13 cellular contexts compared by ENCODE assay signal in the genomic region with DNA sequence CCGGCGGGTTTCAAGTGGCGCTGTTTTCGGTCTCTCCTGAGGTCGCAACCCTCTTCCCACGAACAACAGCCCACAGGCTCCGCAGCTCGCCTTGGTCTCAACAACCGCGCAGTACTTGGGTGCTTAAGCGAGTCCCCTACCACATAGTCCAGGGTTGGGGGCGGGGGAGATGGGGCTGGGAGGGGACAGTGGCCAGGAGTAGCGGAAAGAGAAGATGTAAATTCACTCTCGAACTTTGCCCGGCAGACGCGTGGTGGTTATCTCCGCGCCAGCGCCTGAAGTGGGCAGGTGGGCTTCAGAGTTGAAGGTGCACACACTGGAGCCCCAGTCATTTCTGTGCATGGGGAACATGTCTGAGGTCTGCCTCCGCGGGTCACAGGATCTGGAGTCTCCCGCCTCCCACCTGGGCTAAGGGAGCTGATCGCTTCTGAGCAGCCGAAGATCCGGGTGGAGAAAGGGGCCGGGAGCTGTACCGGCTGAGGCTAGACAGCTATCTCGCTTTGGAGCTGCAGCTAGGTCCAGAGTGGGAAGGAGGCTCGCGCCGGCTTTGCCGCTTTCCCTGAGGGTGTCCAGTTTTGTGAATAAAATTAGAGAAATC. TPM values are rescaled to one million over a fixed set of nuclear protein-coding genes. Genes with fewer than 3 reads are reported as not detected.
DNase-seq lines count a peak whose midpoint lies in the region; ATAC-seq, FAIRE-seq and TF ChIP-seq lines count a peak whose summit lies in the region.
"Had no signal": no experiment of that assay in that cellular context is flagged by ENCODE, and none has a peak within 500 bp of the region (broad histone marks: within the 10 kb centered on the region; RNA-seq: fewer than 3 reads in every experiment).

No MANE protein-coding gene starts in this region.

- no peak for TF ChIP-seq RAD21 in neural cell (conservative IDR thresholded peaks at IDR 0.05)

- no peak overlapping the region for H3K27ac ChIP-seq in CD4-positive, CD25-positive, alpha-beta regulatory T cell (ENCODE audit: insufficient read depth, low read length, poor library complexity, severe bottlenecking)
- H3K27ac ChIP-seq in HUES64 (ENCODE audit: low read depth, low read length) (no peak overlapping the region), endodermal cell (ENCODE audit: low read depth, low read length) (no peak overlapping the region), neural cell (ENCODE audit: low read length) (no peak overlapping the region), foreskin keratinocyte (no peak overlapping the region)
- H3K27ac ChIP-seq: PC-9 had no signal

- no peak overlapping the region for H3K9ac ChIP-seq in HUES64 (ENCODE audit: low read depth, low read length)
- H3K9ac ChIP-seq in endodermal cell (ENCODE audit: extremely low read depth, low read length, poor library complexity, severe bottlenecking): no peak overlapping the region
- H3K9ac ChIP-seq in neural cell (ENCODE audit: low read length): no peak overlapping the region

- no peaks in the 10 kb centered on the region for H3K27me3 ChIP-seq in CD4-positive, CD25-positive, alpha-beta regulatory T cell (ENCODE audit: control insufficient read depth, insufficient read depth, low read length)
- H3K27me3 ChIP-seq in HUES64 (ENCODE audit: insufficient read depth, low read length) (peaks cover 100% of the 10 kb centered on the region), endodermal cell (ENCODE audit: control insufficient read depth, insufficient read depth, low read length, poor library complexity, severe bottlenecking) (peaks cover 71% of the 10 kb centered on the region), neural cell (ENCODE audit: insufficient read depth, low read depth, low read length) (peaks cover 88% of the 10 kb centered on the region), foreskin keratinocyte (peaks cover 8% of the 10 kb centered on the region)

- no peak for FAIRE-seq in urothelium cell line (lab: Jason Lieb, UNC)
- FAIRE-seq: colon had no signal

- no peaks in the 10 kb centered on the region for H3K9me3 ChIP-seq in CD4-positive, CD25-positive, alpha-beta regulatory T cell (ENCODE audit: control insufficient read depth in 2 of 2, low read length in 2 of 2)
- no peaks in the 10 kb centered on the region for H3K9me3 ChIP-seq in HUES64 (ENCODE audit: insufficient read depth, low read depth, low read length)
- no peaks in the 10 kb centered on the region for H3K9me3 ChIP-seq in endodermal cell (ENCODE audit: control insufficient read depth, low read length)
- H3K9me3 ChIP-seq in neural cell (ENCODE audit: low read length): no peaks in the 10 kb centered on the region

- peaks cover 43% of the 10 kb centered on the region for H3K4me1 ChIP-seq in CD4-positive, CD25-positive, alpha-beta regulatory T cell (ENCODE audit: control insufficient read depth, insufficient read depth, low read length, poor library complexity, severe bottlenecking)
- H3K4me1 ChIP-seq in HUES64 (ENCODE audit: insufficient read depth, low read length) (0 out of 2 replicates have a peak, but pooled peaks cover 16% of the 10 kb centered on the region), endodermal cell (ENCODE audit: control insufficient read depth, insufficient read depth, low read length) (peaks cover 8% of the 10 kb centered on the region), foreskin keratinocyte (peaks cover 4% of the 10 kb centered on the region)

- H3K36me3 ChIP-seq in CD4-positive, CD25-positive, alpha-beta regulatory T cell (ENCODE audit: control insufficient read depth, insufficient read depth, low read length): no peaks in the 10 kb centered on the region
- H3K36me3 ChIP-seq in HUES64 (ENCODE audit: insufficient read depth, low read length): no peaks in the 10 kb centered on the region
- H3K36me3 ChIP-seq in endodermal cell (ENCODE audit: control insufficient read depth, insufficient read depth, low read length): no peaks in the 10 kb centered on the region
- H3K36me3 ChIP-seq in neural cell (ENCODE audit: insufficient read depth, low read length): no peaks in the 10 kb centered on the region

- no peak overlapping the region for H3K4me2 ChIP-seq in neural cell (ENCODE audit: low read length)
- H3K4me2 ChIP-seq: PC-9 had no signal

- no peak overlapping the region for H2AFZ ChIP-seq in neural cell (ENCODE audit: low read depth, low read length)
- H2AFZ ChIP-seq: PC-9 had no signal

- H3K4me3 Mint-ChIP-seq in CD4-positive, CD25-positive, alpha-beta regulatory T cell: peak overlapping the region; percentile 70 to 88 (median 76)
- H3K4me3 Mint-ChIP-seq in endodermal cell: peak overlapping the region; percentile 45

- no peaks in the 10 kb centered on the region for H3K9me3 Mint-ChIP-seq in CD4-positive, CD25-positive, alpha-beta regulatory T cell
- no peaks in the 10 kb centered on the region for H3K9me3 Mint-ChIP-seq in endodermal cell
- H3K9me3 Mint-ChIP-seq: activated T-helper 2 cell treated with anti-CD3 and anti-CD28 coated beads, Interferon-gamma antibody, Interleukin-2, Interleukin-4, amounts not matched to agents 10 μg/mL and 5 μg/mL and 100 μg/mL, durations not matched to agents 14 hours and 24 hours and 36 hours had no signal

- peaks cover 4 to 56% (median 32%) of the 10 kb centered on the region in 4 donors for H3K4me1 Mint-ChIP-seq in CD4-positive, CD25-positive, alpha-beta regulatory T cell
- H3K4me1 Mint-ChIP-seq in endodermal cell: peaks cover 36% of the 10 kb centered on the region

- no peak for ATAC-seq in CD4-positive, CD25-positive, alpha-beta regulatory T cell (ENCODE audit: low read depth in 2 of 2)
- no peak for ATAC-seq in HG03442 (IDR thresholded peaks at IDR 0.05; ENCODE audit: unreplicated experiment)
- no peak for ATAC-seq in activated CD4-positive, CD25-positive, alpha-beta regulatory T cell treated with anti-CD3 and anti-CD28 coated beads, Interleukin-2, amount 50 U/mL, for 24 hours
- ATAC-seq in foreskin keratinocyte: no peak

- H3K4me3 ChIP-seq in CD4-positive, CD25-positive, alpha-beta regulatory T cell (ENCODE audit: low read depth, low read length): no peak overlapping the region
- H3K4me3 ChIP-seq in HUES64 (ENCODE audit: low read length) (0 out of 2 replicates have a peak overlapping the region, but pooled peaks have one; percentile 32), endodermal cell (ENCODE audit: low read length) (peak overlapping the region; percentile 69), neural cell (ENCODE audit: low read length) (no peak overlapping the region)
- H3K4me3 ChIP-seq: PC-9 had no signal

- peaks cover 4% of the 10 kb centered on the region for H3K36me3 Mint-ChIP-seq in CD4-positive, CD25-positive, alpha-beta regulatory T cell
- no peaks in the 10 kb centered on the region for H3K36me3 Mint-ChIP-seq in endodermal cell (ENCODE audit: low read depth)

- H3K27me3 Mint-ChIP-seq in CD4-positive, CD25-positive, alpha-beta regulatory T cell: peaks cover 36% of the 10 kb centered on the region
- H3K27me3 Mint-ChIP-seq in endodermal cell (ENCODE audit: insufficient read depth): peaks cover 83% of the 10 kb centered on the region

- H3K27ac Mint-ChIP-seq in CD4-positive, CD25-positive, alpha-beta regulatory T cell: no peak overlapping the region
- no peak overlapping the region for H3K27ac Mint-ChIP-seq in endodermal cell
- H3K27ac Mint-ChIP-seq: activated T-helper 2 cell treated with anti-CD3 and anti-CD28 coated beads, Interferon-gamma antibody, Interleukin-2, Interleukin-4, amounts not matched to agents 10 μg/mL and 5 μg/mL and 100 μg/mL, durations not matched to agents 14 hours and 24 hours and 36 hours had no signal

- H3F3A ChIP-seq in neural cell (ENCODE audit: insufficient read depth, low read length, poor library complexity, severe bottlenecking): no peaks in the 10 kb centered on the region

- TF ChIP-seq CTCF in endodermal cell (conservative IDR thresholded peaks at IDR 0.05): no peak
- TF ChIP-seq CTCF in neural cell (IDR thresholded peaks at IDR 0.05; ENCODE audit: poor library complexity, severe bottlenecking): no peak
- TF ChIP-seq CTCF in foreskin keratinocyte (conservative IDR thresholded peaks at IDR 0.05): no peak

- 3% methylated on average over 33 of the region's 33 CpGs for WGBS in HUES64
- 0 to 8% methylated on average over 13 to 33 of the region's 33 CpGs for WGBS in endodermal cell (ENCODE audit: insufficient coverage in 1 of 2, insufficient read length in 1 of 2), 2 experiments

- TF ChIP-seq EP300 in neural cell (conservative IDR thresholded peaks at IDR 0.05; ENCODE audit: poor library complexity, severe bottlenecking): no peak

- DNase-seq in CD4-positive, CD25-positive, alpha-beta regulatory T cell: no peak
- DNase-seq in endodermal cell (peak; percentile 75), urothelium cell line (ENCODE audit: low spot score) (no peak), foreskin keratinocyte (no peak)
- DNase-seq: COR-L47, NCI-H2029, PC-9 had no signal

- no peaks in the 10 kb centered on the region for H3K79me2 ChIP-seq in neural cell (replicated peaks; ENCODE audit: insufficient read depth, low read length)

- H4K20me1 ChIP-seq in neural cell (ENCODE audit: insufficient read depth): no peaks in the 10 kb centered on the region

- no peaks in the 10 kb centered on the region for H3K9me2 ChIP-seq in neural cell (ENCODE audit: insufficient read depth, low read length)

TF ChIP-seq in neural cell, 6 proteins besides CTCF, POLR2A, EP300 and RAD21:
- peak; percentile 25 for TF ChIP-seq EZH2 (IDR thresholded peaks at IDR 0.05; ENCODE audit: borderline replicate concordance, insufficient read depth, low read length, poor library complexity, severe bottlenecking)
- TF ChIP-seq SMC3 (conservative IDR thresholded peaks at IDR 0.05; ENCODE audit: poor library complexity): no peak
TF ChIP-seq in neural cell: peak in this region for 1.

RNA-seq across cellular contexts. Expression of a gene that starts 4.3 kb away (rescaled TPM):
- 0.74 TPM for total RNA-seq in CD4-positive, CD25-positive, alpha-beta regulatory T cell
- under 1 TPM; 0.10 to 0.37 (median 0.20) TPM for polyA plus RNA-seq in CD4-positive, CD25-positive, alpha-beta regulatory T cell
- polyA plus RNA-seq in HUES64 (2013, experiment 1 of 2): not detected
- 0.13 TPM for polyA plus RNA-seq in HUES64 (2013, experiment 2 of 2)
- under 1 TPM; 0.07 to 0.26 TPM for total RNA-seq in endodermal cell
- polyA plus RNA-seq in endodermal cell (2013, experiment 1 of 2): 0.36 TPM
- polyA plus RNA-seq in endodermal cell (2013, experiment 2 of 2): 0.08 TPM
- polyA plus RNA-seq in neural cell: 0.06 TPM in 1 of 2 replicates, not detected in the other
- not detected in 2 replicates for polyA minus RNA-seq in neural cell
- 0.14 and 0.20 TPM in 2 replicates for total RNA-seq in foreskin keratinocyte
- 0.11 TPM in 2 replicates for polyA plus RNA-seq in foreskin keratinocyte

RNA-seq across cellular contexts. Expression of a gene that starts 17.5 kb away (rescaled TPM):
- total RNA-seq in CD4-positive, CD25-positive, alpha-beta regulatory T cell: not detected
- polyA plus RNA-seq in CD4-positive, CD25-positive, alpha-beta regulatory T cell: not detected
- polyA plus RNA-seq in HUES64 (2013, experiment 1 of 2): 0.25 TPM
- polyA plus RNA-seq in HUES64 (2013, experiment 2 of 2): 0.38 TPM
- total RNA-seq in endodermal cell (not detected), foreskin keratinocyte (not detected in 2 replicates)
- polyA plus RNA-seq in endodermal cell (2013, experiment 1 of 2): 0.46 TPM
- 0.29 TPM for polyA plus RNA-seq in endodermal cell (2013, experiment 2 of 2)
- polyA plus RNA-seq in neural cell (0.18 TPM in 1 of 2 replicates, not detected in the other), foreskin keratinocyte (0.07 and 0.08 TPM in 2 replicates)
- polyA minus RNA-seq in neural cell: 0.23 TPM in 1 of 2 replicates, not detected in the other
- total RNA-seq: activated T-helper 2 cell treated with anti-CD3 and anti-CD28 coated beads, Interferon-gamma antibody, Interleukin-2, Interleukin-4, amounts not matched to agents 10 μg/mL and 5 μg/mL and 100 μg/mL, durations not matched to agents 14 hours and 24 hours and 36 hours had no signal

Comparison
In these comparisons a context has a peak if more than half of its experiments do, and no peak if none do; other contexts are left out.
1. H3K4me3 ChIP-seq: peak in HUES64 (single experiment) and endodermal cell (single experiment); none in CD4-positive, CD25-positive, alpha-beta regulatory T cell (single experiment) and neural cell (single experiment).